Comparison of ENCODE assay signal across 8 cellular contexts in genomic region chr9:36191696-36192095, GRCh38. TPM values are rescaled to one million over a fixed set of nuclear protein-coding genes. Genes with fewer than 3 reads are reported as not detected.
A peak's percentile ranks its signal among the peaks of the same experiment; 100 is the strongest.
DNase-seq lines count a peak whose midpoint lies in the region; ATAC-seq and TF ChIP-seq lines count a peak whose summit lies in the region.

No MANE protein-coding gene starts in this region.

- H3K9me3 ChIP-seq in liver (ENCODE audit: control insufficient read depth in 4 of 4, low read length in 3 of 4) (no peaks in the 10 kb centered on the region), upper lobe of left lung (no peaks in the 10 kb centered on the region)

- H3K9me3 Mint-ChIP-seq in activated naive CD4-positive, alpha-beta T cell treated with anti-CD3 and anti-CD28 coated beads for 36 hours: no peaks in the 10 kb centered on the region
- H3K9me3 Mint-ChIP-seq in activated naive CD8-positive, alpha-beta T cell treated with anti-CD3 and anti-CD28 coated beads, Interleukin-2, amount 50 U/mL, for 24 hours: no peaks in the 10 kb centered on the region

- ATAC-seq in activated naive CD8-positive, alpha-beta T cell treated with anti-CD3 and anti-CD28 coated beads, Interleukin-2, amount 50 U/mL, for 24 hours: no peak
- ATAC-seq in upper lobe of left lung (ENCODE audit: low FRiP score in 2 of 2) (no peak), GM18870 (IDR thresholded peaks at IDR 0.05; ENCODE audit: unreplicated experiment) (no peak)

- peak overlapping the region; percentile 88 to 93 (median 91) for H3K4me3 ChIP-seq in liver (ENCODE audit: low read depth in 1 of 3, low read length in 3 of 3)
- peak overlapping the region; percentile 63 to 92 (median 85) for H3K4me3 ChIP-seq in upper lobe of left lung

- TF ChIP-seq EP300 in upper lobe of left lung (IDR thresholded peaks at IDR 0.05): no peak

- peaks cover 15% of the 10 kb centered on the region for H3K36me3 Mint-ChIP-seq in activated naive CD4-positive, alpha-beta T cell treated with anti-CD3 and anti-CD28 coated beads for 36 hours (ENCODE audit: low read depth)
- peaks cover 25% of the 10 kb centered on the region for H3K36me3 Mint-ChIP-seq in activated naive CD8-positive, alpha-beta T cell treated with anti-CD3 and anti-CD28 coated beads, Interleukin-2, amount 50 U/mL, for 24 hours (ENCODE audit: low read depth)

- intact Hi-C loops in activated naive CD4-positive, alpha-beta T cell treated with anti-CD3 and anti-CD28 coated beads for 36 hours (cut with micrococcal nuclease): loop anchor here (2.0 kb wide), 4 partner anchors 55 to 1081 kb away; partner anchors contain the start of genes GLIPR2 and RECK

- CTCF ChIA-PET in activated naive CD4-positive, alpha-beta T cell treated with anti-CD3 and anti-CD28 coated beads for 36 hours (lab: Charles Lee): interaction anchor here (1.6 to 3.5 kb wide), 5 partner anchors 9 to 183 kb away, joined by 4 to 17 read pairs (median 10); no protein-coding TSS in a partner anchor

- no peaks in the 10 kb centered on the region for H3K27me3 ChIP-seq in liver (ENCODE audit: control insufficient read depth in 4 of 4, insufficient read depth in 4 of 4, low read length in 3 of 4)
- no peaks in the 10 kb centered on the region for H3K27me3 ChIP-seq in upper lobe of left lung

- peaks cover 42% of the 10 kb centered on the region for H3K4me1 Mint-ChIP-seq in activated naive CD4-positive, alpha-beta T cell treated with anti-CD3 and anti-CD28 coated beads for 36 hours (ENCODE audit: low read depth)
- peaks cover 48% of the 10 kb centered on the region for H3K4me1 Mint-ChIP-seq in activated naive CD8-positive, alpha-beta T cell treated with anti-CD3 and anti-CD28 coated beads, Interleukin-2, amount 50 U/mL, for 24 hours

- H3K27ac Mint-ChIP-seq in activated naive CD4-positive, alpha-beta T cell treated with anti-CD3 and anti-CD28 coated beads for 36 hours: peak overlapping the region; percentile 73
- peak overlapping the region; percentile 69 for H3K27ac Mint-ChIP-seq in activated naive CD8-positive, alpha-beta T cell treated with anti-CD3 and anti-CD28 coated beads, Interleukin-2, amount 50 U/mL, for 24 hours

- H3K36me3 ChIP-seq in liver (ENCODE audit: control insufficient read depth in 4 of 4, insufficient read depth in 3 of 4, low read depth in 1 of 4, low read length in 3 of 4) (no peaks in the 10 kb centered on the region), upper lobe of left lung (peaks cover 0 to 21% (median 1%) of the 10 kb centered on the region in 4 donors)

- no peak overlapping the region for H3K27ac ChIP-seq in liver (ENCODE audit: low read depth in 1 of 2, low read length in 2 of 2)
- peak overlapping the region; percentile 89 to 95 (median 92) for H3K27ac ChIP-seq in upper lobe of left lung

- peak overlapping the region; percentile 84 for H3K4me3 Mint-ChIP-seq in activated naive CD4-positive, alpha-beta T cell treated with anti-CD3 and anti-CD28 coated beads for 36 hours
- peak overlapping the region; percentile 98 for H3K4me3 Mint-ChIP-seq in activated naive CD8-positive, alpha-beta T cell treated with anti-CD3 and anti-CD28 coated beads, Interleukin-2, amount 50 U/mL, for 24 hours

- TF ChIP-seq CTCF in liver (IDR thresholded peaks at IDR 0.05; ENCODE audit: low read depth, low read length, missing input control): no peak
- no peak for TF ChIP-seq CTCF in upper lobe of left lung (IDR thresholded peaks at IDR 0.05)

- no peaks in the 10 kb centered on the region for H3K27me3 Mint-ChIP-seq in activated naive CD4-positive, alpha-beta T cell treated with anti-CD3 and anti-CD28 coated beads for 36 hours (ENCODE audit: low read depth)
- H3K27me3 Mint-ChIP-seq in activated naive CD8-positive, alpha-beta T cell treated with anti-CD3 and anti-CD28 coated beads, Interleukin-2, amount 50 U/mL, for 24 hours: peaks cover 6% of the 10 kb centered on the region

- DNase-seq in activated naive CD4-positive, alpha-beta T cell treated with anti-CD3 and anti-CD28 coated beads for 36 hours: no peak
- DNase-seq in activated naive CD4-positive, alpha-beta T cell (lab: John Stamatoyannopoulos, UW): no peak
- no peak for DNase-seq in activated naive CD8-positive, alpha-beta T cell treated with anti-CD3 and anti-CD28 coated beads, Interleukin-2, amount 50 U/mL, for 24 hours
- DNase-seq in upper lobe of left lung (no peak), NCI-H187 treated with DMSO at 0.1 percent for 48 hours (lab: John Stamatoyannopoulos, UW) (no peak), HT-29 (ENCODE audit: low spot score) (no peak)

- TF ChIP-seq POLR2A in upper lobe of left lung (IDR thresholded peaks at IDR 0.05): no peak

- no peak for TF ChIP-seq RAD21 in liver (IDR thresholded peaks at IDR 0.05)

- 1% methylated on average over 7 of the region's 7 CpGs for WGBS in liver
- WGBS in upper lobe of left lung, 2 donors: 2% methylated on average over 7 of the region's 7 CpGs

- H3K4me1 ChIP-seq in liver (ENCODE audit: control insufficient read depth in 4 of 4, insufficient read depth in 4 of 4, low read length in 3 of 4) (peaks cover 0 to 33% (median 19%) of the 10 kb centered on the region in 4 donors), upper lobe of left lung (peaks cover 33 to 47% (median 37%) of the 10 kb centered on the region in 4 donors)

- H3K9ac ChIP-seq in liver (ENCODE audit: low read depth in 1 of 2, low read length in 2 of 2): peak overlapping the region; percentile 66 to 89

TF ChIP-seq in liver, 16 proteins besides CTCF, POLR2A, EP300 and RAD21:
- TF ChIP-seq REST (IDR thresholded peaks at IDR 0.05) (no peak), YY1 (IDR thresholded peaks at IDR 0.05) (no peak), EGR1 (IDR thresholded peaks at IDR 0.05; ENCODE audit: low read depth in 2 of 2) (no peak), HNF4A (conservative IDR thresholded peaks at IDR 0.05) (no peak), HNF4G (IDR thresholded peaks at IDR 0.05) (no peak), FOXA1 (IDR thresholded peaks at IDR 0.05) (no peak)

RNA-seq across cellular contexts. Expression of gene CLTA, which starts 1.0 kb away (rescaled TPM):
- 100 to 1,000 TPM in 1 of 2 experiments, 10 to 100 TPM in 1; 96.4 to 101 TPM for total RNA-seq in activated naive CD4-positive, alpha-beta T cell treated with anti-CD3 and anti-CD28 coated beads for 36 hours
- total RNA-seq in liver: 10 to 100 TPM; 48.4 to 81.0 TPM
- polyA plus RNA-seq in liver: 100 to 1,000 TPM in 1 of 2 donors, 10 to 100 TPM in 1; 68.2 to 102 TPM
- 100 to 1,000 TPM; 120 to 218 (median 192) TPM for total RNA-seq in upper lobe of left lung
- 273 and 289 TPM in 2 replicates for total RNA-seq in HT-29 (2014; rRNA removed; shearing (Covaris generic))

RNA-seq across cellular contexts. Expression of gene CCIN, which starts 22.5 kb away (rescaled TPM):
- not detected for total RNA-seq in activated naive CD4-positive, alpha-beta T cell treated with anti-CD3 and anti-CD28 coated beads for 36 hours
- total RNA-seq in liver (not detected), upper lobe of left lung (1 to 10 TPM in 1 of 6 donors, under 1 TPM in 4, not detected in 1; 0.30 to 1.4 (median 0.49) TPM)
- not detected for polyA plus RNA-seq in liver
- not detected in 2 replicates for total RNA-seq in HT-29 (2014; rRNA removed; shearing (Covaris generic))

RNA-seq across cellular contexts. Expression of gene GLIPR2, which starts 55.2 kb away (rescaled TPM):
- total RNA-seq in activated naive CD4-positive, alpha-beta T cell treated with anti-CD3 and anti-CD28 coated beads for 36 hours: 1 to 10 TPM; 8.0 to 9.7 TPM
- total RNA-seq in liver: 10 to 100 TPM in 1 of 2 donors, 1 to 10 TPM in 1; 2.8 to 17.6 TPM
- 1 to 10 TPM; 1.7 to 3.0 TPM for polyA plus RNA-seq in liver
- 100 to 1,000 TPM in 1 of 6 donors, 10 to 100 TPM in 5; 39.6 to 131 (median 66.0) TPM for total RNA-seq in upper lobe of left lung
- total RNA-seq in HT-29 (2014; rRNA removed; shearing (Covaris generic)): 0.10 and 0.28 TPM in 2 replicates

Comparison
In these comparisons a context has a peak if more than half of its experiments do, and no peak if none do; other contexts are left out.
1. H3K27ac ChIP-seq: peak in upper lobe of left lung (4 of 4); none in liver (0 of 2).